ENCODE assay signal across 30 cellular contexts in the genomic region with DNA sequence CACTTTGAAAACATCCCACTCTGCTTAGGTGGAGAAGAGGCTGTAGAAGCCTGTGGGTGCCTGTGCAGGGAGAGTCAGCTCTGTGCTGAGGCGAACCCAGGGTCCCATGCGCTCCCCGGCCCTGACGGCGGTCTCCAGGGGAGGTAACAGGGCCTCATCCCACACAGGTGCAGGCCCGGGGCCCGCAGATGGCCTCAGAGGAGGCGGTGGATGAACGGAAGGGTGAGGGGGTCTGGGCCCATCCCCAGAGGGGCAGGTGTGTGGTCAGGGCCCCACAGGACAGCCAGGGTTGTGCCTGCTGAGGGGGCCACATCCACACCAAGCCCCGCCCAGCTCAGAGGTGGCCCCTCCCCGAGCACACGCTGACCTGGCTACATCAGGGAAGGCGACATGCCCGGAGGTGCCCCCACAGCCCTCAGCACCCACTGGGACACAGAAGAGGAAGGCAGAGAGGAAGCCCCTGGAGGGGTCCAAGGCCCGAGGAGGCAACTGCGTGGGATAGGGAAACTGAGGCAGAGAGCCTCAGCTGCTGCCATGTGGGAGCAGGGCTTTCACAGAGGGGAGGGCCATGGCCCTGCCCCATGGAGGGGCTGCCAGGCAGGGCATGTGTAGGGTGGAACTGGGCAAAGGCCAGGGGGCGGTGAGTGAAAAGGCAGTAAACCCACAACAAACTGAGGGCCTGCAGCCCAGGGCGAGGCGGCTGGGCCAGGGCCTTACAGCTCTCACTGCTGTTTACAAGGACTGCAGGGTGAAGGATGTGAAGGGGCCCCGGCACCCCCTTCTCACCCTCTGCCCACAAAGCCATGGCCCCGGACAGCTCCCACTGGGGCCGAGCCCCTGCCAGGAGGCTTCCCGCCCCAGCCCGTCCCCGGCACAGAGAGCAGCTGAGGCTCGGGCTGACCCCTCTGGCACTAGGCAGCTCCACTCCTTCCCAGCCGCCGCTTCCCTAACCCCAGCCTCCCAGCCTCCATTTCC. TPM values are rescaled to one million over a fixed set of nuclear protein-coding genes. Genes with fewer than 3 reads are reported as not detected.
"Had no signal": no experiment of that assay in that cellular context is flagged by ENCODE, and none has a peak within 500 bp of the region (broad histone marks: within the 10 kb centered on the region; RNA-seq: fewer than 3 reads in every experiment).

No MANE protein-coding gene starts in this region.

- H3K79me2 ChIP-seq: parathyroid adenoma had no signal

- H3K4me3 ChIP-seq: left ventricle myocardium inferior, lung, psoas muscle, right lobe of liver, smooth muscle cell, tibial nerve, uterus had no signal

- H3K9me3 Mint-ChIP-seq: stimulated activated memory B cell treated with anti-CD40 and anti-IgM and Interleukin-4, amounts not matched to agents 10 μg/mL and 1 μg/mL and 100 μg/mL, for 72 hours; stimulated activated naive CD8-positive, alpha-beta T cell treated with anti-CD3 and anti-CD28 coated beads, Interleukin-15, amount 100 ng/mL, for 72 hours; type B pancreatic cell had no signal

- H3K4me2 ChIP-seq: smooth muscle cell had no signal

- H2AFZ ChIP-seq: parathyroid adenoma had no signal

- H3K27me3 Mint-ChIP-seq: naive thymus-derived CD4-positive, alpha-beta T cell; stimulated activated memory B cell treated with anti-CD40 and anti-IgM and Interleukin-4, amounts not matched to agents 10 μg/mL and 1 μg/mL and 100 μg/mL, for 72 hours; stimulated activated naive CD8-positive, alpha-beta T cell treated with anti-CD3 and anti-CD28 coated beads, Interleukin-15, amount 100 ng/mL, for 72 hours; type B pancreatic cell had no signal

- H3K9me3 ChIP-seq: left ventricle myocardium inferior, psoas muscle, right lobe of liver, tibial nerve, uterus had no signal

- H3K27me3 ChIP-seq: right lobe of liver, tibial nerve, uterus had no signal

- H3K4me3 Mint-ChIP-seq: mesothelial cell of epicardium; naive thymus-derived CD4-positive, alpha-beta T cell; nephron progenitor cell; stimulated activated memory B cell treated with anti-CD40 and anti-IgM and Interleukin-4, amounts not matched to agents 10 μg/mL and 1 μg/mL and 100 μg/mL, for 72 hours; stimulated activated naive CD8-positive, alpha-beta T cell treated with anti-CD3 and anti-CD28 coated beads, Interleukin-15, amount 100 ng/mL, for 72 hours; type B pancreatic cell had no signal

- H3K4me1 ChIP-seq: parathyroid adenoma, right lobe of liver, uterus had no signal

- ATAC-seq: naive thymus-derived CD4-positive, alpha-beta T cell; psoas muscle; right lobe of liver; stimulated activated memory B cell treated with anti-CD40 and anti-IgM and Interleukin-4, amounts not matched to agents 10 μg/mL and 1 μg/mL and 100 μg/mL, for 72 hours; stimulated activated naive CD8-positive, alpha-beta T cell treated with anti-CD3 and anti-CD28 coated beads, Interleukin-15, amount 100 ng/mL, for 72 hours had no signal

- H3K4me1 Mint-ChIP-seq: mesothelial cell of epicardium had no signal

- H3K36me3 ChIP-seq: right lobe of liver, uterus had no signal

- H3K9ac ChIP-seq: parathyroid adenoma had no signal

- H3K27ac Mint-ChIP-seq: mesothelial cell of epicardium; nephron progenitor cell; stimulated activated memory B cell treated with anti-CD40 and anti-IgM and Interleukin-4, amounts not matched to agents 10 μg/mL and 1 μg/mL and 100 μg/mL, for 72 hours; type B pancreatic cell had no signal

- H3K27ac ChIP-seq: left ventricle myocardium inferior, parathyroid adenoma, psoas muscle, right lobe of liver, uterus had no signal

- DNase-seq: hippocampal formation; left ventricle myocardium inferior; mesendoderm; naive thymus-derived CD4-positive, alpha-beta T cell; nephron progenitor cell; nucleus accumbens; psoas muscle; right lobe of liver; stimulated activated CD4-positive, alpha-beta T cell treated with anti-CD3 and anti-CD28 coated beads, Interleukin-1b, Interleukin-23, amount 100 ng/mL, for 48 hours; stimulated activated CD4-positive, alpha-beta T cell treated with anti-CD3 and anti-CD28 coated beads, Interleukin-2, amount 100 ng/mL, for 48 hours; stimulated activated CD4-positive, alpha-beta T cell treated with anti-CD3 and anti-CD28 coated beads, Interleukin-4, amount 100 ng/mL, for 4 hours; stimulated activated CD8-positive, alpha-beta memory T cell treated with anti-CD3 and anti-CD28 coated beads, Interleukin-4, amount 100 ng/mL, for 48 hours; stimulated activated naive CD4-positive, alpha-beta T cell treated with Interleukin-2 at 50 U/mL for 16 hours; stimulated activated naive CD8-positive, alpha-beta T cell treated with anti-CD3 and anti-CD28 coated beads, Interleukin-15, amount 100 ng/mL, for 72 hours; substantia nigra; uterus had no signal

RNA-seq across cellular contexts. Expression of a gene that starts 47.7 kb away (rescaled TPM):
- total RNA-seq: left ventricle myocardium inferior; lower leg skin; mononuclear cell; naive thymus-derived CD4-positive, alpha-beta T cell; posterior vena cava; psoas muscle; skeletal muscle tissue; smooth muscle cell; temporal lobe; tibial nerve; ureter had no signal
- polyA plus RNA-seq: keratinocyte; naive thymus-derived CD4-positive, alpha-beta T cell; smooth muscle cell had no signal
